In genomic region chr9:86321373-86321772, GRCh38 we compare ENCODE assay signal across 16 cellular contexts. TPM values are rescaled to one million over a fixed set of nuclear protein-coding genes. Genes with fewer than 3 reads are reported as not detected.
DNase-seq lines count a peak whose midpoint lies in the region; ATAC-seq and TF ChIP-seq lines count a peak whose summit lies in the region.
"Had no signal": no experiment of that assay in that cellular context is flagged by ENCODE, and none has a peak within 500 bp of the region (broad histone marks: within the 10 kb centered on the region; RNA-seq: fewer than 3 reads in every experiment).

No MANE protein-coding gene starts in this region.

- no peak overlapping the region for H3K4me3 Mint-ChIP-seq in activated T-helper 1 cell treated with anti-CD3 and anti-CD28 coated beads, Interleukin-12 subunit alpha, Interleukin-12 subunit beta, Interleukin-2, Interleukin-4 antibody, amounts not matched to agents 30 ng/mL and 10 ng/mL and 1 ng/mL, durations not matched to agents 14 hours and 24 hours and 36 hours
- H3K4me3 Mint-ChIP-seq: CD14-positive monocyte, WTC11 had no signal

- no peak overlapping the region for H4K91ac ChIP-seq in IMR-90 (ENCODE audit: insufficient read depth, low read depth, low read length)
- no peak overlapping the region for H4K91ac ChIP-seq in mesenchymal stem cell (ENCODE audit: low read length)

- no peak for TF ChIP-seq CTCF in AG09309 (IDR thresholded peaks at IDR 0.05; ENCODE audit: control insufficient read depth, insufficient read depth, low read depth, low read length, missing control alignments)
- no peak for TF ChIP-seq CTCF in IMR-90 (conservative IDR thresholded peaks at IDR 0.05; ENCODE audit: low read depth, low read length)
- TF ChIP-seq CTCF in mammary epithelial cell (conservative IDR thresholded peaks at IDR 0.05 in 1 of 2, IDR thresholded peaks at IDR 0.05 in 1 of 2; ENCODE audit: extremely low read depth in 1 of 2, insufficient read depth in 1 of 2, low read depth in 1 of 2, low read length in 2 of 2) = no peak

- no CpG with 5 or more reads among the region's 5 CpGs for WGBS in IMR-90 (ENCODE audit: extremely low coverage in 2 of 2, insufficient read length in 1 of 2), 2 experiments
- WGBS in mammary epithelial cell (ENCODE audit: low coverage, missing lambda C conversion rate) = 68% methylated on average over 5 of the region's 5 CpGs
- 53% methylated on average over 3 of the region's 5 CpGs for WGBS in mesenchymal stem cell

- POLR2A ChIA-PET in IMR-90 (lab: Charles Lee; ENCODE audit: unreplicated experiment) = interaction anchor here (0.6 kb wide), 1 partner anchor 671 kb away, joined by 4 read pairs; no protein-coding TSS in a partner anchor

- H2AK9ac ChIP-seq in IMR-90 (replicated peaks; ENCODE audit: low read depth, low read length, poor library complexity) = no peak overlapping the region

- no peak overlapping the region for H3K4me2 ChIP-seq in IMR-90 (ENCODE audit: low read depth, low read length)
- H3K4me2 ChIP-seq in mammary epithelial cell (ENCODE audit: insufficient read depth, low read depth, low read length) = no peak overlapping the region
- no peak overlapping the region for H3K4me2 ChIP-seq in mesenchymal stem cell (ENCODE audit: low read length, poor library complexity, severe bottlenecking)

- H3K27me3 ChIP-seq in IMR-90 (ENCODE audit: control insufficient read depth, insufficient read depth, low read length) (no peaks in the 10 kb centered on the region), mammary epithelial cell (ENCODE audit: insufficient read depth, low read length) (no peaks in the 10 kb centered on the region), mesenchymal stem cell (ENCODE audit: control insufficient read depth in 1 of 2, insufficient read depth in 1 of 2, low read length in 2 of 2) (no peaks in the 10 kb centered on the region)
- H3K27me3 ChIP-seq: ovary had no signal

- in situ Hi-C loops in IMR-90 (cut with MboI; ENCODE audit: low sequenced_read_pairs) (no loop called here), mammary epithelial cell (cut with MboI; ENCODE audit: low sequenced_read_pairs in 2 of 2) (no loop called here)

- H3K9me3 ChIP-seq in IMR-90 (ENCODE audit: control insufficient read depth, insufficient read depth, low read length) = no peaks in the 10 kb centered on the region
- no peaks in the 10 kb centered on the region for H3K9me3 ChIP-seq in mammary epithelial cell (replicated peaks; ENCODE audit: insufficient read depth, low read length)
- no peaks in the 10 kb centered on the region for H3K9me3 ChIP-seq in mesenchymal stem cell (ENCODE audit: control insufficient read depth, low read length)
- H3K9me3 ChIP-seq: ovary had no signal

- H4K20me1 ChIP-seq in IMR-90 (ENCODE audit: insufficient read depth, low read length) = no peaks in the 10 kb centered on the region
- H4K20me1 ChIP-seq in mammary epithelial cell (ENCODE audit: insufficient read depth, low read length) = no peaks in the 10 kb centered on the region

- H2BK120ac ChIP-seq in IMR-90 (ENCODE audit: low read depth, low read length) = no peak overlapping the region
- no peak overlapping the region for H2BK120ac ChIP-seq in mesenchymal stem cell (ENCODE audit: low read depth, low read length)

- no peak overlapping the region for H2BK20ac ChIP-seq in IMR-90 (ENCODE audit: low read depth, low read length)

- TF ChIP-seq POLR2A in IMR-90 (IDR thresholded peaks at IDR 0.05; ENCODE audit: low read depth, low read length) = no peak

- H3K23ac ChIP-seq in IMR-90 (ENCODE audit: low read depth, low read length) (no peak overlapping the region), mesenchymal stem cell (ENCODE audit: low read length in 2 of 2) (no peak overlapping the region)

- no peak overlapping the region for H3K4me3 ChIP-seq in AG09309 (ENCODE audit: control insufficient read depth, low read depth, low read length)
- no peak overlapping the region for H3K4me3 ChIP-seq in IMR-90 (ENCODE audit: insufficient read depth, low read depth, low read length)
- H3K4me3 ChIP-seq in mammary epithelial cell (replicated peaks in 1 of 3; ENCODE audit: insufficient read depth in 1 of 3, low read depth in 2 of 3, low read length in 3 of 3) = no peak overlapping the region
- no peak overlapping the region for H3K4me3 ChIP-seq in mesenchymal stem cell (ENCODE audit: insufficient read depth in 1 of 2, low read depth in 1 of 2, low read length in 2 of 2)
- H3K4me3 ChIP-seq: ovary had no signal

- dilution Hi-C loops in IMR-90 (cut with HindIII; ENCODE audit: low sequenced_read_pairs, unreplicated experiment) (no loop called here), mammary epithelial cell (cut with HindIII; ENCODE audit: low sequenced_read_pairs) (no loop called here)

- H3K4me1 ChIP-seq in IMR-90 (ENCODE audit: control insufficient read depth, insufficient read depth, low read length) (peaks cover 15% of the 10 kb centered on the region), mammary epithelial cell (ENCODE audit: insufficient read depth, low read length) (no peaks in the 10 kb centered on the region), mesenchymal stem cell (ENCODE audit: control insufficient read depth, insufficient read depth, low read depth, low read length) (no peaks in the 10 kb centered on the region)

- H2BK15ac ChIP-seq in IMR-90 (ENCODE audit: low read depth, low read length) (no peak overlapping the region), mesenchymal stem cell (ENCODE audit: low read depth, poor library complexity, severe bottlenecking) (no peak overlapping the region)

- no peaks in the 10 kb centered on the region for H3K79me2 ChIP-seq in mammary epithelial cell (ENCODE audit: insufficient read depth, low read length)

- H3K9ac ChIP-seq in IMR-90 (ENCODE audit: low read depth, low read length) (no peak overlapping the region), mammary epithelial cell (ENCODE audit: insufficient read depth, low read length) (no peak overlapping the region), mesenchymal stem cell (ENCODE audit: low read length) (peak overlapping the region; percentile 20)

- H2AFZ ChIP-seq in IMR-90 (replicated peaks; ENCODE audit: low read length, poor library complexity) (no peak overlapping the region), mammary epithelial cell (ENCODE audit: low read depth, low read length) (no peak overlapping the region), mesenchymal stem cell (ENCODE audit: low read depth, low read length) (no peak overlapping the region)

- H3K14ac ChIP-seq in IMR-90 (replicated peaks; ENCODE audit: low read depth, low read length) = no peak overlapping the region
- H3K14ac ChIP-seq in mesenchymal stem cell (ENCODE audit: low read length in 2 of 2) = no peak overlapping the region

- no peak overlapping the region for H3K18ac ChIP-seq in IMR-90 (ENCODE audit: low read depth, low read length)
- no peak overlapping the region for H3K18ac ChIP-seq in mesenchymal stem cell (ENCODE audit: low read depth in 1 of 2, low read length in 2 of 2)

- no peak overlapping the region for H2BK12ac ChIP-seq in mesenchymal stem cell (ENCODE audit: low read length in 2 of 2)

- no peaks in the 10 kb centered on the region for H3K9me3 Mint-ChIP-seq in activated T-helper 1 cell treated with anti-CD3 and anti-CD28 coated beads, Interleukin-12 subunit alpha, Interleukin-12 subunit beta, Interleukin-2, Interleukin-4 antibody, amounts not matched to agents 30 ng/mL and 10 ng/mL and 1 ng/mL, durations not matched to agents 14 hours and 24 hours and 36 hours
- H3K9me3 Mint-ChIP-seq: CD14-positive monocyte, WTC11 had no signal

- H4K8ac ChIP-seq in IMR-90 (ENCODE audit: low read depth in 2 of 2, low read length in 2 of 2) (no peak overlapping the region), mesenchymal stem cell (ENCODE audit: low read length) (no peak overlapping the region)

- intact Hi-C loops in IMR-90 (cut with micrococcal nuclease) = loop anchor here (5.0 kb wide), 1 partner anchor 34 kb away; no protein-coding TSS in a partner anchor
- intact Hi-C loops in mammary epithelial cell (cut with micrococcal nuclease) = no loop called here
- intact Hi-C loops in activated T-helper 1 cell treated with anti-CD3 and anti-CD28 coated beads, Interleukin-12 subunit alpha, Interleukin-12 subunit beta, Interleukin-2, Interleukin-4 antibody, amounts not matched to agents 30 ng/mL and 10 ng/mL and 1 ng/mL, durations not matched to agents 14 hours and 24 hours and 36 hours (cut with micrococcal nuclease) = no loop called here

- H4K5ac ChIP-seq in IMR-90 (ENCODE audit: low read depth, low read length) = no peak overlapping the region

- H3K27ac ChIP-seq in IMR-90 (ENCODE audit: insufficient read depth, low read length) = no peak overlapping the region
- H3K27ac ChIP-seq in mammary epithelial cell (ENCODE audit: insufficient read depth, low read depth, low read length) = no peak overlapping the region
- peak overlapping the region; percentile 4 for H3K27ac ChIP-seq in mesenchymal stem cell (ENCODE audit: low read length, poor library complexity, severe bottlenecking)
- H3K27ac ChIP-seq: ovary had no signal

- H3K27ac Mint-ChIP-seq in activated T-helper 1 cell treated with anti-CD3 and anti-CD28 coated beads, Interleukin-12 subunit alpha, Interleukin-12 subunit beta, Interleukin-2, Interleukin-4 antibody, amounts not matched to agents 30 ng/mL and 10 ng/mL and 1 ng/mL, durations not matched to agents 14 hours and 24 hours and 36 hours = no peak overlapping the region
- H3K27ac Mint-ChIP-seq: WTC11 had no signal

- peak; percentile 86 for ATAC-seq in IMR-90 (ENCODE audit: low read depth)
- no peak for ATAC-seq in HG03439 (IDR thresholded peaks at IDR 0.05; ENCODE audit: unreplicated experiment)
- ATAC-seq: WTC11 had no signal

- H3K36me3 ChIP-seq in IMR-90 (ENCODE audit: control insufficient read depth, insufficient read depth, low read length) = peaks cover 31% of the 10 kb centered on the region
- H3K36me3 ChIP-seq in mammary epithelial cell (ENCODE audit: insufficient read depth, low read length) = peaks cover 56% of the 10 kb centered on the region
- peaks cover 15 to 96% of the 10 kb centered on the region in 2 experiments for H3K36me3 ChIP-seq in mesenchymal stem cell (ENCODE audit: control insufficient read depth in 1 of 2, insufficient read depth in 2 of 2, low read depth in 1 of 2, low read length in 2 of 2)
- H3K36me3 ChIP-seq: ovary had no signal

- H3K27me3 Mint-ChIP-seq in activated T-helper 1 cell treated with anti-CD3 and anti-CD28 coated beads, Interleukin-12 subunit alpha, Interleukin-12 subunit beta, Interleukin-2, Interleukin-4 antibody, amounts not matched to agents 30 ng/mL and 10 ng/mL and 1 ng/mL, durations not matched to agents 14 hours and 24 hours and 36 hours (ENCODE audit: insufficient read depth) = no peaks in the 10 kb centered on the region

- H3K4me1 Mint-ChIP-seq in activated T-helper 1 cell treated with anti-CD3 and anti-CD28 coated beads, Interleukin-12 subunit alpha, Interleukin-12 subunit beta, Interleukin-2, Interleukin-4 antibody, amounts not matched to agents 30 ng/mL and 10 ng/mL and 1 ng/mL, durations not matched to agents 14 hours and 24 hours and 36 hours (ENCODE audit: low read depth) = peaks cover 9% of the 10 kb centered on the region

- H3K4ac ChIP-seq in IMR-90 (ENCODE audit: low read depth, low read length) = no peak overlapping the region
- H3K4ac ChIP-seq in mesenchymal stem cell (ENCODE audit: low read depth in 1 of 2, low read length in 2 of 2) = no peak overlapping the region

- peaks cover 56% of the 10 kb centered on the region for H3K36me3 Mint-ChIP-seq in activated T-helper 1 cell treated with anti-CD3 and anti-CD28 coated beads, Interleukin-12 subunit alpha, Interleukin-12 subunit beta, Interleukin-2, Interleukin-4 antibody, amounts not matched to agents 30 ng/mL and 10 ng/mL and 1 ng/mL, durations not matched to agents 14 hours and 24 hours and 36 hours (ENCODE audit: low read depth)

- TF ChIP-seq RAD21 in IMR-90 (IDR thresholded peaks at IDR 0.05; ENCODE audit: low read length) = no peak

- H3K79me1 ChIP-seq in IMR-90 (ENCODE audit: low read depth in 1 of 2, low read length in 2 of 2) (peaks cover 9 to 12% of the 10 kb centered on the region in 2 experiments; a peak in 3 of 4 replicates), mesenchymal stem cell (replicated peaks; ENCODE audit: low read length, poor library complexity, severe bottlenecking) (peaks cover 14% of the 10 kb centered on the region)

- H3K56ac ChIP-seq in IMR-90 (ENCODE audit: extremely low read depth, insufficient read depth, low read length) = no peak overlapping the region

- H2AK5ac ChIP-seq in IMR-90 (ENCODE audit: low read depth, low read length) (no peak overlapping the region), mesenchymal stem cell (ENCODE audit: low read length, severe bottlenecking) (no peak overlapping the region)

- no TSS peak for BruUV-seq in IMR-90 (replicated peaks; lab: Mats Ljungman, UMichigan)
- no TSS peak for BruUV-seq in mammary epithelial cell (replicated peaks; lab: Mats Ljungman, UMichigan)

- DNase-seq in AG09309 (ENCODE audit: low read depth) = peak; percentile 98
- DNase-seq in IMR-90 = peak; percentile 84
- peak; percentile 48 for DNase-seq in mammary epithelial cell
- peak; percentile 33 for DNase-seq in mesenchymal stem cell
- DNase-seq in islet precursor cell = no peak
- DNase-seq in NCI-H1092 treated with DMSO at 0.1 percent for 48 hours (lab: John Stamatoyannopoulos, UW) = no peak
- DNase-seq in activated T-helper 1 cell treated with anti-CD3 and anti-CD28 coated beads, Interleukin-12 subunit alpha, Interleukin-12 subunit beta, Interleukin-2, Interleukin-4 antibody, amounts not matched to agents 30 ng/mL and 10 ng/mL and 1 ng/mL, durations not matched to agents 14 hours and 24 hours and 36 hours (ENCODE audit: low spot score) = no peak
- DNase-seq: anterior cingulate cortex; GF-D8; NCI-H2029 treated with DMSO at 0.1 percent for 48 hours; NCI-H82; ovary; stimulated activated CD8-positive, alpha-beta memory T cell treated with anti-CD3 and anti-CD28 coated beads, Interleukin-4, amount 100 ng/mL, for 48 hours had no signal

- H2BK5ac ChIP-seq in IMR-90 (ENCODE audit: low read depth, low read length, poor library complexity, severe bottlenecking) = peak overlapping the region; percentile 85
- no peak overlapping the region for H2BK5ac ChIP-seq in mesenchymal stem cell (ENCODE audit: low read depth, low read length, poor library complexity, severe bottlenecking)

- CTCF ChIA-PET in IMR-90 (lab: Yijun Ruan, JAX) = interaction anchor here (0.6 to 0.7 kb wide), 5 partner anchors 22 to 1387 kb away, joined by 3 to 5 read pairs (median 3); no protein-coding TSS in a partner anchor
- CTCF ChIA-PET in mammary epithelial cell (lab: Charles Lee; ENCODE audit: low non-redundant PET) = no interaction called here

- peaks cover 5% of the 10 kb centered on the region; the same call in 1 of the 2 replicates for H3K9me1 ChIP-seq in IMR-90 (ENCODE audit: insufficient read depth, low read length)

RNA-seq across cellular contexts. Expression of gene TUT7, which starts 32.8 kb away (rescaled TPM):
- total RNA-seq in IMR-90 (2012; rRNA removed) (33.3 and 58.3 TPM in 2 replicates), mammary epithelial cell (10 to 100 TPM; 33.8 to 36.4 TPM)
- polyA plus RNA-seq in IMR-90 (2012; rRNA removed) (13.3 and 14.4 TPM in 2 replicates), mammary epithelial cell (18.9 TPM)
- 1.1 and 3.5 TPM in 2 replicates for polyA plus RNA-seq in IMR-90 (2012; cell fraction: cytosol; rRNA removed)
- polyA plus RNA-seq in IMR-90 (2012; cell fraction: nucleus; rRNA removed; ENCODE audit: low replicate concordance) = 1.2 and 18.6 TPM in 2 replicates
- 34.2 TPM for polyA minus RNA-seq in mammary epithelial cell
- polyA plus RNA-seq in mesenchymal stem cell (2013, experiment 1 of 2) = 17.0 TPM
- polyA plus RNA-seq in mesenchymal stem cell (2013, experiment 2 of 2) = 15.7 TPM
- total RNA-seq in activated T-helper 1 cell treated with anti-CD3 and anti-CD28 coated beads, Interleukin-12 subunit alpha, Interleukin-12 subunit beta, Interleukin-2, Interleukin-4 antibody, amounts not matched to agents 30 ng/mL and 10 ng/mL and 1 ng/mL, durations not matched to agents 14 hours and 24 hours and 36 hours = 44.1 and 44.5 TPM in 2 replicates

RNA-seq across cellular contexts. Expression of gene ISCA1, which starts 39.0 kb away (rescaled TPM):
- total RNA-seq in IMR-90 (2012; rRNA removed) (14.7 and 26.4 TPM in 2 replicates), mammary epithelial cell (10 to 100 TPM; 20.8 to 32.0 TPM)
- polyA plus RNA-seq in IMR-90 (2012; rRNA removed) (14.0 and 15.1 TPM in 2 replicates), mammary epithelial cell (17.5 TPM)
- 3.7 and 4.1 TPM in 2 replicates for polyA plus RNA-seq in IMR-90 (2012; cell fraction: cytosol; rRNA removed)
- 2.8 and 14.3 TPM in 2 replicates for polyA plus RNA-seq in IMR-90 (2012; cell fraction: nucleus; rRNA removed; ENCODE audit: low replicate concordance)
- 7.5 TPM for polyA minus RNA-seq in mammary epithelial cell
- polyA plus RNA-seq in mesenchymal stem cell (2013, experiment 1 of 2) = 26.2 TPM
- 26.2 TPM for polyA plus RNA-seq in mesenchymal stem cell (2013, experiment 2 of 2)
- total RNA-seq in activated T-helper 1 cell treated with anti-CD3 and anti-CD28 coated beads, Interleukin-12 subunit alpha, Interleukin-12 subunit beta, Interleukin-2, Interleukin-4 antibody, amounts not matched to agents 30 ng/mL and 10 ng/mL and 1 ng/mL, durations not matched to agents 14 hours and 24 hours and 36 hours = 27.4 and 30.3 TPM in 2 replicates

Comparison
In these comparisons a context has a peak if more than half of its experiments do, and no peak if none do; other contexts are left out.
1. DNase-seq: peak in AG09309 (single experiment), IMR-90 (single experiment), mammary epithelial cell (single experiment) and mesenchymal stem cell (single experiment); none in islet precursor cell (single experiment), NCI-H1092 treated with DMSO at 0.1 percent for 48 hours (single experiment) and activated T-helper 1 cell treated with anti-CD3 and anti-CD28 coated beads, Interleukin-12 subunit alpha, Interleukin-12 subunit beta, Interleukin-2, Interleukin-4 antibody, amounts not matched to agents 30 ng/mL and 10 ng/mL and 1 ng/mL, durations not matched to agents 14 hours and 24 hours and 36 hours (single experiment).